Comparison of ENCODE assay signal across 14 cellular contexts in genomic region chr17:40461774-40462342, GRCh38. TPM values are rescaled to one million over a fixed set of nuclear protein-coding genes. Genes with fewer than 3 reads are reported as not detected.
A peak's percentile ranks its signal among the peaks of the same experiment; 100 is the strongest.
DNase-seq lines count a peak whose midpoint lies in the region; ATAC-seq and TF ChIP-seq lines count a peak whose summit lies in the region.
"Had no signal": no experiment of that assay in that cellular context is flagged by ENCODE, and none has a peak within 500 bp of the region (broad histone marks: within the 10 kb centered on the region; RNA-seq: fewer than 3 reads in every experiment).

No MANE protein-coding gene starts in this region.

- H3K4me1 Mint-ChIP-seq in activated CD4-positive, alpha-beta T cell treated with anti-CD3 and anti-CD28 coated beads for 36 hours: no peaks in the 10 kb centered on the region
- H3K4me1 Mint-ChIP-seq: activated naive CD4-positive, alpha-beta T cell treated with anti-CD3 and anti-CD28 coated beads, Interleukin-2, amount 10 ng/mL, durations not matched to agents 7 days and 5 days; central memory CD8-positive, alpha-beta T cell had no signal

- DNase-seq in activated CD4-positive, alpha-beta T cell treated with anti-CD3 and anti-CD28 coated beads for 36 hours: no peak
- no peak for DNase-seq in activated CD4-positive, alpha-beta T cell treated with anti-CD3 and anti-CD28 coated beads, Interleukin-2, amount 50 U/mL, for 4 hours
- DNase-seq in fibroblast of lung (ENCODE audit: low read depth in 2 of 2): peak in 1 of 2 donors; percentile 48
- no peak for DNase-seq in mucosa of descending colon
- no peak for DNase-seq in tibial nerve (ENCODE audit: low spot score in 2 of 2)
- no peak for DNase-seq in NCI-H2081 (lab: John Stamatoyannopoulos, UW)
- DNase-seq: activated naive CD4-positive, alpha-beta T cell treated with anti-CD3 and anti-CD28 coated beads, Interleukin-2, amount 10 ng/mL, durations not matched to agents 7 days and 5 days; NCI-H2171 had no signal

- peaks cover 47% of the 10 kb centered on the region for H3K4me1 ChIP-seq in fibroblast of lung (ENCODE audit: control insufficient read depth, extremely low read depth, insufficient read depth, low read length)
- no peaks in the 10 kb centered on the region for H3K4me1 ChIP-seq in mucosa of descending colon (ENCODE audit: low read depth)
- peaks cover 0 to 75% (median 39%) of the 10 kb centered on the region in 4 donors for H3K4me1 ChIP-seq in tibial nerve

- no peaks in the 10 kb centered on the region for H4K20me1 ChIP-seq in fibroblast of lung (ENCODE audit: control insufficient read depth, extremely low read depth, insufficient read depth, low read length)

- CTCF ChIA-PET in activated CD4-positive, alpha-beta T cell treated with anti-CD3 and anti-CD28 coated beads for 36 hours (lab: Charles Lee): interaction anchor here (0.7 to 1.3 kb wide), 2 partner anchors 11 to 13 kb away, joined by 3 to 5 read pairs; no protein-coding TSS in a partner anchor

- TF ChIP-seq POLR2A in tibial nerve (IDR thresholded peaks at IDR 0.05): no peak

- H3K27ac Mint-ChIP-seq in activated CD4-positive, alpha-beta T cell treated with anti-CD3 and anti-CD28 coated beads for 36 hours: no peak overlapping the region
- H3K27ac Mint-ChIP-seq: activated naive CD4-positive, alpha-beta T cell treated with anti-CD3 and anti-CD28 coated beads, Interleukin-2, amount 10 ng/mL, durations not matched to agents 7 days and 5 days had no signal

- TF ChIP-seq CTCF in fibroblast of lung (conservative IDR thresholded peaks at IDR 0.05 in 1 of 2, IDR thresholded peaks at IDR 0.05 in 1 of 2; ENCODE audit: low read depth in 1 of 2, low read length in 2 of 2): no peak
- no peak for TF ChIP-seq CTCF in mucosa of descending colon (IDR thresholded peaks at IDR 0.05)
- no peak for TF ChIP-seq CTCF in tibial nerve (IDR thresholded peaks at IDR 0.05)

- no peak overlapping the region for H3K4me3 ChIP-seq in fibroblast of lung (replicated peaks in 1 of 4; ENCODE audit: control extremely low read depth in 1 of 4, insufficient read depth in 1 of 4, low read depth in 3 of 4, low read length in 4 of 4)
- no peak overlapping the region for H3K4me3 ChIP-seq in mucosa of descending colon
- H3K4me3 ChIP-seq in tibial nerve: no peak overlapping the region

- peak; percentile 10 for ATAC-seq in activated CD4-positive, alpha-beta T cell treated with anti-CD3 and anti-CD28 coated beads for 36 hours
- ATAC-seq in mucosa of descending colon: peak; percentile 6
- ATAC-seq in HG03025 (IDR thresholded peaks at IDR 0.05; ENCODE audit: low FRiP score, unreplicated experiment): no peak
- no peak for ATAC-seq in HG03135 (IDR thresholded peaks at IDR 0.05; ENCODE audit: unreplicated experiment)
- ATAC-seq: HCT116 had no signal

- WGBS in tibial nerve, 2 donors: 49 to 54% methylated on average over 8 to 11 of the region's 12 CpGs

- H3K4me3 Mint-ChIP-seq in activated CD4-positive, alpha-beta T cell treated with anti-CD3 and anti-CD28 coated beads for 36 hours: no peak overlapping the region
- H3K4me3 Mint-ChIP-seq: activated naive CD4-positive, alpha-beta T cell treated with anti-CD3 and anti-CD28 coated beads, Interleukin-2, amount 10 ng/mL, durations not matched to agents 7 days and 5 days; central memory CD8-positive, alpha-beta T cell had no signal

- H3K4me2 ChIP-seq in fibroblast of lung (ENCODE audit: extremely low read depth, insufficient read depth, low read length): no peak overlapping the region

- H3K27ac ChIP-seq in fibroblast of lung (ENCODE audit: insufficient read depth, low read length) (peak overlapping the region; percentile 38), tibial nerve (peak overlapping the region; percentile 21 to 85 (median 78))
- H3K27ac ChIP-seq: 22Rv1 had no signal

- H3K36me3 ChIP-seq in fibroblast of lung (ENCODE audit: control insufficient read depth, insufficient read depth, low read length) (peaks cover 15% of the 10 kb centered on the region), mucosa of descending colon (ENCODE audit: low read depth) (no peaks in the 10 kb centered on the region), tibial nerve (peaks cover 0 to 11% (median 0%) of the 10 kb centered on the region in 3 donors)

- peaks cover 2% of the 10 kb centered on the region for H3K36me3 Mint-ChIP-seq in activated CD4-positive, alpha-beta T cell treated with anti-CD3 and anti-CD28 coated beads for 36 hours (ENCODE audit: low read depth)

- H3K79me2 ChIP-seq in fibroblast of lung (ENCODE audit: control insufficient read depth, insufficient read depth, low read length): no peaks in the 10 kb centered on the region

- H2AFZ ChIP-seq in fibroblast of lung (ENCODE audit: low read length): no peak overlapping the region

- H3K9ac ChIP-seq in fibroblast of lung (ENCODE audit: insufficient read depth, low read length): no peak overlapping the region

- TF ChIP-seq EP300 in tibial nerve (IDR thresholded peaks at IDR 0.05): no peak

- H3K9me3 ChIP-seq in fibroblast of lung (ENCODE audit: control insufficient read depth, insufficient read depth, low read depth, low read length): no peaks in the 10 kb centered on the region
- no peaks in the 10 kb centered on the region for H3K9me3 ChIP-seq in mucosa of descending colon
- H3K9me3 ChIP-seq in tibial nerve: no peaks in the 10 kb centered on the region

- intact Hi-C loops in activated CD4-positive, alpha-beta T cell treated with anti-CD3 and anti-CD28 coated beads for 36 hours (cut with DNase I, micrococcal nuclease): no loop called here
- intact Hi-C loops in mucosa of descending colon (cut with DNase I, micrococcal nuclease): no loop called here

- H3K9me3 Mint-ChIP-seq in activated CD4-positive, alpha-beta T cell treated with anti-CD3 and anti-CD28 coated beads for 36 hours (ENCODE audit: low read depth): no peaks in the 10 kb centered on the region
- H3K9me3 Mint-ChIP-seq: activated naive CD4-positive, alpha-beta T cell treated with anti-CD3 and anti-CD28 coated beads, Interleukin-2, amount 10 ng/mL, durations not matched to agents 7 days and 5 days; central memory CD8-positive, alpha-beta T cell had no signal

- POLR2A ChIA-PET in activated CD4-positive, alpha-beta T cell treated with anti-CD3 and anti-CD28 coated beads for 36 hours (lab: Charles Lee): interaction anchor here (0.6 kb wide), 1 partner anchor 172 kb away, joined by 7 read pairs; no protein-coding TSS in a partner anchor

- H3K27me3 Mint-ChIP-seq in activated CD4-positive, alpha-beta T cell treated with anti-CD3 and anti-CD28 coated beads for 36 hours: no peaks in the 10 kb centered on the region
- H3K27me3 Mint-ChIP-seq: central memory CD8-positive, alpha-beta T cell had no signal

- H3K27me3 ChIP-seq in fibroblast of lung (ENCODE audit: control insufficient read depth, insufficient read depth, low read length): no peaks in the 10 kb centered on the region
- H3K27me3 ChIP-seq in tibial nerve: no peaks in the 10 kb centered on the region

RNA-seq across cellular contexts. Expression of gene IGFBP4, which starts 18.6 kb away (rescaled TPM):
- 10 to 100 TPM; 40.2 to 45.6 TPM for total RNA-seq in activated CD4-positive, alpha-beta T cell treated with anti-CD3 and anti-CD28 coated beads for 36 hours
- 312 and 436 TPM in 2 replicates for total RNA-seq in fibroblast of lung
- polyA plus RNA-seq in fibroblast of lung: 685 and 1,130 TPM in 2 replicates
- polyA plus RNA-seq in fibroblast of lung (2012): 1,208 and 1,884 TPM in 2 replicates
- 1,885 and 3,100 TPM in 2 replicates for polyA minus RNA-seq in fibroblast of lung (ENCODE audit: low replicate concordance)
- 100 to 1,000 TPM; 215 to 459 (median 244) TPM for total RNA-seq in mucosa of descending colon
- 1,000 to 10,000 TPM in 1 of 4 donors, 100 to 1,000 TPM in 3; 675 to 1,301 (median 748) TPM for total RNA-seq in tibial nerve

RNA-seq across cellular contexts. Expression of gene TNS4, which starts 39.6 kb away (rescaled TPM):
- total RNA-seq in activated CD4-positive, alpha-beta T cell treated with anti-CD3 and anti-CD28 coated beads for 36 hours: 10 to 100 TPM; 10.8 to 12.8 TPM
- total RNA-seq in fibroblast of lung (under 0.01 TPM in 1 of 2 replicates, not detected in the other), mucosa of descending colon (10 to 100 TPM in 1 of 3 donors, 1 to 10 TPM in 2; 3.0 to 13.1 (median 3.3) TPM), tibial nerve (under 1 TPM in 1 of 4 donors, not detected in 3; 0.30 TPM)
- polyA plus RNA-seq in fibroblast of lung: 0.01 and 0.05 TPM in 2 replicates
- polyA plus RNA-seq in fibroblast of lung (2012): 0.24 TPM in 1 of 2 replicates, not detected in the other
- not detected in 2 replicates for polyA minus RNA-seq in fibroblast of lung (ENCODE audit: low replicate concordance)
- total RNA-seq: epithelial cell of proximal tubule had no signal

RNA-seq across cellular contexts. Expression of gene TOP2A, which starts 44.2 kb away (rescaled TPM):
- 100 to 1,000 TPM; 245 to 322 TPM for total RNA-seq in activated CD4-positive, alpha-beta T cell treated with anti-CD3 and anti-CD28 coated beads for 36 hours
- total RNA-seq in fibroblast of lung (4.9 and 41.6 TPM in 2 replicates), mucosa of descending colon (10 to 100 TPM in 2 of 3 donors, 1 to 10 TPM in 1; 6.9 to 50.1 (median 11.4) TPM), tibial nerve (1 to 10 TPM in 3 of 4 donors, under 1 TPM in 1; 0.21 to 7.1 (median 2.6) TPM)
- 39.2 and 122 TPM in 2 replicates for polyA plus RNA-seq in fibroblast of lung
- polyA plus RNA-seq in fibroblast of lung (2012): 30.2 and 100 TPM in 2 replicates
- polyA minus RNA-seq in fibroblast of lung (ENCODE audit: low replicate concordance): 5.8 and 7.9 TPM in 2 replicates

Comparison
In these comparisons a context has a peak if more than half of its experiments do, and no peak if none do; other contexts are left out.
1. ATAC-seq: peak in activated CD4-positive, alpha-beta T cell treated with anti-CD3 and anti-CD28 coated beads for 36 hours (single experiment) and mucosa of descending colon (single experiment); none in HG03025 (single experiment) and HG03135 (single experiment).